25 cellular contexts compared by ENCODE assay signal in genomic region chr12:110766311-110767154, GRCh38. TPM values are rescaled to one million over a fixed set of nuclear protein-coding genes. Genes with fewer than 3 reads are reported as not detected.
DNase-seq lines count a peak whose midpoint lies in the region; ATAC-seq and TF ChIP-seq lines count a peak whose summit lies in the region.
"Had no signal": no experiment of that assay in that cellular context is flagged by ENCODE, and none has a peak within 500 bp of the region (broad histone marks: within the 10 kb centered on the region; RNA-seq: fewer than 3 reads in every experiment).

No MANE protein-coding gene starts in this region.

- no peak overlapping the region for H3K4me2 ChIP-seq in OCI-LY7 (ENCODE audit: low read length)
- H3K4me2 ChIP-seq: BLaER1 treated with 17β-estradiol and CSF1 and Interleukin-3, amounts not matched to agents 10 nM and 100 nM had no signal

- H2AFZ ChIP-seq in OCI-LY7 (ENCODE audit: low read length) = peak overlapping the region; percentile 54
- H2AFZ ChIP-seq: parathyroid adenoma had no signal

- H3K36me3 Mint-ChIP-seq in activated naive CD8-positive, alpha-beta T cell treated with anti-CD3 and anti-CD28 coated beads, Interleukin-2, amount 50 U/mL, for 24 hours (ENCODE audit: low read depth) = no peaks in the 10 kb centered on the region
- H3K36me3 Mint-ChIP-seq: memory B cell; stimulated activated effector memory CD8-positive, alpha-beta T cell treated with anti-CD3 and anti-CD28 coated beads, Interleukin-12 subunit alpha, Interleukin-12 subunit beta, amount 100 ng/mL, for 72 hours had no signal

- TF ChIP-seq CTCF in right atrium auricular region (IDR thresholded peaks at IDR 0.05) (no peak), OCI-LY7 (conservative IDR thresholded peaks at IDR 0.05; ENCODE audit: low read length) (no peak), upper lobe of right lung (IDR thresholded peaks at IDR 0.05) (no peak)

- POLR2A ChIA-PET in OCI-LY7 (lab: Charles Lee) = interaction anchor here (2.3 kb wide), 1 partner anchor 10 kb away, joined by 7 read pairs; no protein-coding TSS in a partner anchor

- intact Hi-C loops in Right ventricle myocardium inferior (cut with DNase I) (no loop called here), OCI-LY7 (cut with micrococcal nuclease; ENCODE audit: unreplicated experiment) (no loop called here), upper lobe of right lung (cut with DNase I) (no loop called here)

- no peaks in the 10 kb centered on the region for H4K20me1 ChIP-seq in OCI-LY7 (ENCODE audit: insufficient read depth, low read length)
- H4K20me1 ChIP-seq: BLaER1 treated with 17β-estradiol and CSF1 and Interleukin-3, amounts not matched to agents 10 nM and 100 nM had no signal

- no peaks in the 10 kb centered on the region for H3K79me2 ChIP-seq in OCI-LY7 (ENCODE audit: insufficient read depth, low read depth, low read length)
- H3K79me2 ChIP-seq: parathyroid adenoma had no signal

- ATAC-seq in Right ventricle myocardium inferior (no peak), upper lobe of right lung (peak; percentile 28)
- no peak for ATAC-seq in activated naive CD8-positive, alpha-beta T cell treated with anti-CD3 and anti-CD28 coated beads, Interleukin-2, amount 50 U/mL, for 24 hours
- ATAC-seq: naive thymus-derived CD4-positive, alpha-beta T cell; stimulated activated effector memory CD8-positive, alpha-beta T cell treated with anti-CD3 and anti-CD28 coated beads, Interleukin-12 subunit alpha, Interleukin-12 subunit beta, amount 100 ng/mL, for 72 hours had no signal

- H3K9me3 ChIP-seq in right atrium auricular region (no peaks in the 10 kb centered on the region), OCI-LY7 (ENCODE audit: low read length) (peaks cover 12% of the 10 kb centered on the region), upper lobe of right lung (no peaks in the 10 kb centered on the region)

- H3K4me3 Mint-ChIP-seq in activated naive CD8-positive, alpha-beta T cell treated with anti-CD3 and anti-CD28 coated beads, Interleukin-2, amount 50 U/mL, for 24 hours = no peak overlapping the region
- H3K4me3 Mint-ChIP-seq: H9; memory B cell; naive thymus-derived CD4-positive, alpha-beta T cell; stimulated activated effector memory CD8-positive, alpha-beta T cell treated with anti-CD3 and anti-CD28 coated beads, Interleukin-12 subunit alpha, Interleukin-12 subunit beta, amount 100 ng/mL, for 72 hours had no signal

- DNase-seq in Right ventricle myocardium inferior (ENCODE audit: missing footprints) (peak; percentile 8), right atrium auricular region (ENCODE audit: low spot score) (no peak), OCI-LY7 (ENCODE audit: low spot score) (no peak), fibroblast of peridontal ligament (ENCODE audit: extremely low read depth) (peak; percentile 22), upper lobe of right lung (no peak), NCI-H187 (lab: John Stamatoyannopoulos, UW) (no peak)
- DNase-seq in activated naive CD8-positive, alpha-beta T cell treated with anti-CD3 and anti-CD28 coated beads, Interleukin-2, amount 50 U/mL, for 24 hours = no peak
- DNase-seq in central memory CD4-positive, alpha-beta T cell = no peak
- DNase-seq: ACHN; activated CD4-positive, alpha-beta T cell treated with anti-CD3 and anti-CD28 coated beads, Interleukin-2, amount 50 U/mL, for 48 hours; activated effector memory CD4-positive, alpha-beta T cell treated with Interleukin-2 at 50 U/mL for 16 hours; Calu3; EL; H9; Kasumi-1; naive thymus-derived CD4-positive, alpha-beta T cell; NCI-H2029; NCI-H446; SHP77 treated with DMSO at 0.1 percent for 48 hours; WERI-Rb-1 had no signal

- CTCF ChIA-PET in OCI-LY7 (lab: Charles Lee; ENCODE audit: unreplicated experiment) = no interaction called here

- H3K4me1 ChIP-seq in right atrium auricular region = no peaks in the 10 kb centered on the region
- H3K4me1 ChIP-seq in OCI-LY7 (ENCODE audit: insufficient read depth, low read length, poor library complexity, severe bottlenecking) = peaks cover 35% of the 10 kb centered on the region
- H3K4me1 ChIP-seq in upper lobe of right lung = no peaks in the 10 kb centered on the region
- H3K4me1 ChIP-seq: BLaER1 treated with 17β-estradiol and CSF1 and Interleukin-3, amounts not matched to agents 10 nM and 100 nM; parathyroid adenoma had no signal

- H3K9me2 ChIP-seq in OCI-LY7 (ENCODE audit: insufficient read depth, low read length) = no peaks in the 10 kb centered on the region

- no peaks in the 10 kb centered on the region for H3K27me3 Mint-ChIP-seq in activated naive CD8-positive, alpha-beta T cell treated with anti-CD3 and anti-CD28 coated beads, Interleukin-2, amount 50 U/mL, for 24 hours

- BruUV-seq in OCI-LY7 (replicated peaks; lab: Mats Ljungman, UMichigan) = no TSS peak

- H3K9me3 Mint-ChIP-seq in activated naive CD8-positive, alpha-beta T cell treated with anti-CD3 and anti-CD28 coated beads, Interleukin-2, amount 50 U/mL, for 24 hours = no peaks in the 10 kb centered on the region
- H3K9me3 Mint-ChIP-seq: stimulated activated effector memory CD8-positive, alpha-beta T cell treated with anti-CD3 and anti-CD28 coated beads, Interleukin-12 subunit alpha, Interleukin-12 subunit beta, amount 100 ng/mL, for 72 hours had no signal

- no peak overlapping the region for H3K4me3 ChIP-seq in right atrium auricular region
- no peak overlapping the region for H3K4me3 ChIP-seq in OCI-LY7 (ENCODE audit: low read depth, low read length, poor library complexity, severe bottlenecking)
- H3K4me3 ChIP-seq in upper lobe of right lung = no peak overlapping the region
- H3K4me3 ChIP-seq: BLaER1 treated with 17β-estradiol and CSF1 and Interleukin-3, amounts not matched to agents 10 nM and 100 nM; coronary artery had no signal

- H3K27me3 ChIP-seq in right atrium auricular region (no peaks in the 10 kb centered on the region), upper lobe of right lung (no peaks in the 10 kb centered on the region)
- H3K27me3 ChIP-seq: BLaER1 treated with 17β-estradiol and CSF1 and Interleukin-3, amounts not matched to agents 10 nM and 100 nM had no signal

- no peaks in the 10 kb centered on the region for H3K36me3 ChIP-seq in right atrium auricular region
- H3K36me3 ChIP-seq in OCI-LY7 (ENCODE audit: insufficient read depth, low read length) = no peaks in the 10 kb centered on the region
- H3K36me3 ChIP-seq in upper lobe of right lung = no peaks in the 10 kb centered on the region
- H3K36me3 ChIP-seq: BLaER1 treated with 17β-estradiol and CSF1 and Interleukin-3, amounts not matched to agents 10 nM and 100 nM; WERI-Rb-1 had no signal

- peaks cover 13% of the 10 kb centered on the region for H3K4me1 Mint-ChIP-seq in activated naive CD8-positive, alpha-beta T cell treated with anti-CD3 and anti-CD28 coated beads, Interleukin-2, amount 50 U/mL, for 24 hours
- H3K4me1 Mint-ChIP-seq: H9, memory B cell had no signal

- H3K27ac ChIP-seq in right atrium auricular region (no peak overlapping the region), OCI-LY7 (ENCODE audit: low read depth, low read length, poor library complexity, severe bottlenecking) (no peak overlapping the region), upper lobe of right lung (no peak overlapping the region)
- H3K27ac ChIP-seq: BLaER1 treated with 17β-estradiol and CSF1 and Interleukin-3, amounts not matched to agents 10 nM and 100 nM; coronary artery; parathyroid adenoma; WERI-Rb-1 had no signal

- H3K27ac Mint-ChIP-seq in activated naive CD8-positive, alpha-beta T cell treated with anti-CD3 and anti-CD28 coated beads, Interleukin-2, amount 50 U/mL, for 24 hours = no peak overlapping the region
- H3K27ac Mint-ChIP-seq: H9; memory B cell; naive thymus-derived CD4-positive, alpha-beta T cell; stimulated activated effector memory CD8-positive, alpha-beta T cell treated with anti-CD3 and anti-CD28 coated beads, Interleukin-12 subunit alpha, Interleukin-12 subunit beta, amount 100 ng/mL, for 72 hours had no signal

RNA-seq across cellular contexts. Expression of gene PPP1CC, which starts 23.8 kb away (rescaled TPM):
- 163 TPM for total RNA-seq in Right ventricle myocardium inferior
- 100 to 1,000 TPM in 1 of 2 donors, 10 to 100 TPM in 1; 99.5 to 199 TPM for total RNA-seq in right atrium auricular region
- 140 and 146 TPM in 2 replicates for total RNA-seq in OCI-LY7 (2014; rRNA removed; shearing (Covaris generic))
- total RNA-seq in OCI-LY7 (2022) = 264 and 275 TPM in 2 replicates
- 90.6 TPM for total RNA-seq in upper lobe of right lung

Comparison
In these comparisons a context has a peak if more than half of its experiments do, and no peak if none do; other contexts are left out.
1. DNase-seq: peak in Right ventricle myocardium inferior (single experiment) and fibroblast of peridontal ligament (single experiment); none in right atrium auricular region (single experiment), OCI-LY7 (single experiment), upper lobe of right lung (single experiment), activated naive CD8-positive, alpha-beta T cell treated with anti-CD3 and anti-CD28 coated beads, Interleukin-2, amount 50 U/mL, for 24 hours (single experiment), NCI-H187 (0 of 2) and central memory CD4-positive, alpha-beta T cell (single experiment).